In genomic region chr1:153805042-153805745, GRCh38 we compare ENCODE assay signal across 1 cellular context.
TF ChIP-seq lines count a peak whose summit lies in the region.

No MANE protein-coding gene starts in this region.

TF ChIP-seq in GM12878, 131 proteins besides CTCF, POLR2A, EP300 and RAD21 (continued from another document):
- no peak for TF ChIP-seq ZBTB4 (CRISPR knock-in tag; IDR thresholded peaks at IDR 0.05)
- no peak for TF ChIP-seq BCLAF1 (IDR thresholded peaks at IDR 0.05)
- no peak for TF ChIP-seq SMARCA5 (IDR thresholded peaks at IDR 0.05)
TF ChIP-seq in GM12878: peak in this region for 51.
